In the genomic region with DNA sequence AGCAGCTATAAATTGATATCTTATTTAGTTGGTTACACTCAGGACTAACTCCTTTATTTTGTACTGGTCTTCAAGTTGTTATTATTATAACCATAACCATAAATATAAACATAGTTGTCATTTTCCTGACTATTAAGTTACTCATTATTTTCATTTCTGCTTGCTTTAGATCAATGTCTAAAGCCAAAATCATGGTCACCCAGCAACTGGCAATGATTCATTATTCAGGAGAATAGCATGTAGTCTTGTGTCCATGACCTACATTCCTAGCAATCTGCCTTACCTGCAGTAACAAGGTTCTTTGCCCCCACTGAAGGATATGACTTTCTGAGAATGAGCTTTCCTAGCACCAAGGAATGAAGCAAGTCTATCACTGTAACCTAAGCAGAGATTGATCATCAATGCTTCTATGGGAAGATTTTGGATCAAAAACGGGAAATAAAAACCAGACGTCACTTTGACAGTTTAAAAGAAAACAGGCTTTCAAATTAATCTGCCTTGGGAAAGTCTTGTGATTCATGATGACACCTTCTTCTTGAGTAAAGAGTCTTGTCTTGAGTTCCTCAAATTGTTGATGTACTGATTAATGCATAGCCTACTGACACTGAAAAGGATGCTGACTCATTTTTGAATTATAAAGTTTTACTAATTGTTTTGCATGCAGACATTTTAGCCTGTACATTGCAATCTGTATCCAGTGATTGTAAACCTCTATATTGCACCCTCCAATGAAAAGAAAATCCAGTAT, we compare ENCODE assay signal across 10 cellular contexts.
DNase-seq lines count a peak whose midpoint lies in the region; ATAC-seq and TF ChIP-seq lines count a peak whose summit lies in the region.
"Had no signal": no experiment of that assay in that cellular context is flagged by ENCODE, and none has a peak within 500 bp of the region (broad histone marks: within the 10 kb centered on the region; RNA-seq: fewer than 3 reads in every experiment).

No MANE protein-coding gene starts in this region.

- H3K27me3 ChIP-seq in ovary, result no peaks in the 10 kb centered on the region
- H3K27me3 ChIP-seq: Peyer's patch had no signal

- H3K27ac ChIP-seq in ovary, result no peak overlapping the region
- H3K27ac ChIP-seq: Peyer's patch had no signal

- TF ChIP-seq EP300 in ovary (IDR thresholded peaks at IDR 0.05), result no peak

- peak overlapping the region; percentile 83 for H3K27ac Mint-ChIP-seq in activated T-cell treated with anti-CD3 and anti-CD28 coated beads, Interleukin-2, amount 50 U/mL, for 24 hours
- H3K27ac Mint-ChIP-seq in activated B cell treated with CpG ODN at 0.5 μM for 24 hours, result no peak overlapping the region
- peak overlapping the region; percentile 82 for H3K27ac Mint-ChIP-seq in stimulated activated effector memory CD8-positive, alpha-beta T cell treated with anti-CD3 and anti-CD28 coated beads, Interleukin-12 subunit alpha, Interleukin-12 subunit beta, amount 100 ng/mL, for 72 hours

- no peaks in the 10 kb centered on the region for H3K4me1 ChIP-seq in ovary (ENCODE audit: insufficient read depth)
- H3K4me1 ChIP-seq: Peyer's patch had no signal

- WGBS in ovary, 3 donors, result 88 to 93% (median 91%) methylated on average over 2 of the region's 2 CpGs

- peaks cover 13% of the 10 kb centered on the region for H3K36me3 Mint-ChIP-seq in activated T-cell treated with anti-CD3 and anti-CD28 coated beads, Interleukin-2, amount 50 U/mL, for 24 hours (ENCODE audit: low read depth)
- peaks cover 4% of the 10 kb centered on the region for H3K36me3 Mint-ChIP-seq in activated B cell treated with CpG ODN at 0.5 μM for 24 hours (ENCODE audit: low read depth)
- no peaks in the 10 kb centered on the region for H3K36me3 Mint-ChIP-seq in stimulated activated effector memory CD8-positive, alpha-beta T cell treated with anti-CD3 and anti-CD28 coated beads, Interleukin-12 subunit alpha, Interleukin-12 subunit beta, amount 100 ng/mL, for 72 hours

- TF ChIP-seq CTCF in activated B cell treated with CpG ODN at 0.5 μM for 24 hours (IDR thresholded peaks at IDR 0.05) (no peak), ovary (IDR thresholded peaks at IDR 0.05) (no peak)

- ATAC-seq in HG03139 (IDR thresholded peaks at IDR 0.05; ENCODE audit: unreplicated experiment) (peak; percentile 79), activated B cell treated with CpG ODN at 0.5 μM for 24 hours (ENCODE audit: low read depth) (peak; percentile 49)
- peak; percentile 94 for ATAC-seq in stimulated activated effector memory CD8-positive, alpha-beta T cell treated with anti-CD3 and anti-CD28 coated beads, Interleukin-12 subunit alpha, Interleukin-12 subunit beta, amount 100 ng/mL, for 72 hours

- H3K4me1 Mint-ChIP-seq in activated T-cell treated with anti-CD3 and anti-CD28 coated beads, Interleukin-2, amount 50 U/mL, for 24 hours (ENCODE audit: low read depth), result peaks cover 9% of the 10 kb centered on the region
- H3K4me1 Mint-ChIP-seq in activated B cell treated with CpG ODN at 0.5 μM for 24 hours, result peaks cover 5% of the 10 kb centered on the region
- peaks cover 6% of the 10 kb centered on the region for H3K4me1 Mint-ChIP-seq in stimulated activated effector memory CD8-positive, alpha-beta T cell treated with anti-CD3 and anti-CD28 coated beads, Interleukin-12 subunit alpha, Interleukin-12 subunit beta, amount 100 ng/mL, for 72 hours

- DNase-seq in activated T-cell treated with anti-CD3 and anti-CD28 coated beads, Interleukin-2, amount 50 U/mL, for 24 hours, result no peak
- DNase-seq in activated T-cell treated with anti-CD3 and anti-CD28 coated beads for 4 hours (no peak), activated B cell treated with CpG ODN at 0.5 μM for 24 hours (no peak), ovary (no peak), GM19240 (ENCODE audit: insufficient read length, low spot score) (no peak), cerebellar cortex (ENCODE audit: low spot score) (no peak)
- no peak for DNase-seq in stimulated activated effector memory CD8-positive, alpha-beta T cell treated with anti-CD3 and anti-CD28 coated beads, Interleukin-12 subunit alpha, Interleukin-12 subunit beta, amount 100 ng/mL, for 72 hours (ENCODE audit: low spot score in 2 of 2)
- DNase-seq: islet precursor cell, Peyer's patch had no signal

- no peak for TF ChIP-seq POLR2A in ovary (IDR thresholded peaks at IDR 0.05)

- no peaks in the 10 kb centered on the region for H3K27me3 Mint-ChIP-seq in activated T-cell treated with anti-CD3 and anti-CD28 coated beads, Interleukin-2, amount 50 U/mL, for 24 hours
- H3K27me3 Mint-ChIP-seq in activated B cell treated with CpG ODN at 0.5 μM for 24 hours, result no peaks in the 10 kb centered on the region

- no peak overlapping the region for H3K4me3 ChIP-seq in ovary
- H3K4me3 ChIP-seq: Peyer's patch had no signal

- H3K4me3 Mint-ChIP-seq in activated T-cell treated with anti-CD3 and anti-CD28 coated beads, Interleukin-2, amount 50 U/mL, for 24 hours, result no peak overlapping the region
- H3K4me3 Mint-ChIP-seq in activated B cell treated with CpG ODN at 0.5 μM for 24 hours, result no peak overlapping the region
- H3K4me3 Mint-ChIP-seq in stimulated activated effector memory CD8-positive, alpha-beta T cell treated with anti-CD3 and anti-CD28 coated beads, Interleukin-12 subunit alpha, Interleukin-12 subunit beta, amount 100 ng/mL, for 72 hours, result peak overlapping the region; percentile 20

- CTCF ChIA-PET in activated B cell treated with CpG ODN at 0.5 μM for 24 hours (lab: Charles Lee), result no interaction called here

- H3K9me3 ChIP-seq in ovary, result no peaks in the 10 kb centered on the region
- H3K9me3 ChIP-seq: Peyer's patch had no signal

- H3K36me3 ChIP-seq in ovary, result no peaks in the 10 kb centered on the region
- H3K36me3 ChIP-seq: Peyer's patch had no signal

- POLR2A ChIA-PET in activated B cell treated with CpG ODN at 0.5 μM for 24 hours (lab: Charles Lee), result no interaction called here

- intact Hi-C loops in activated B cell treated with CpG ODN at 0.5 μM for 24 hours (cut with micrococcal nuclease) (loop anchor here (10.0 kb wide), 1 partner anchor 206 kb away; a partner anchor contains a TSS), ovary (cut with DNase I) (no loop called here)

- peaks cover 16% of the 10 kb centered on the region for H3K9me3 Mint-ChIP-seq in activated T-cell treated with anti-CD3 and anti-CD28 coated beads, Interleukin-2, amount 50 U/mL, for 24 hours
- peaks cover 8% of the 10 kb centered on the region for H3K9me3 Mint-ChIP-seq in activated B cell treated with CpG ODN at 0.5 μM for 24 hours
- H3K9me3 Mint-ChIP-seq in stimulated activated effector memory CD8-positive, alpha-beta T cell treated with anti-CD3 and anti-CD28 coated beads, Interleukin-12 subunit alpha, Interleukin-12 subunit beta, amount 100 ng/mL, for 72 hours, result peaks cover 3% of the 10 kb centered on the region
